Comparison of ENCODE assay signal across 15 cellular contexts in the genomic region with DNA sequence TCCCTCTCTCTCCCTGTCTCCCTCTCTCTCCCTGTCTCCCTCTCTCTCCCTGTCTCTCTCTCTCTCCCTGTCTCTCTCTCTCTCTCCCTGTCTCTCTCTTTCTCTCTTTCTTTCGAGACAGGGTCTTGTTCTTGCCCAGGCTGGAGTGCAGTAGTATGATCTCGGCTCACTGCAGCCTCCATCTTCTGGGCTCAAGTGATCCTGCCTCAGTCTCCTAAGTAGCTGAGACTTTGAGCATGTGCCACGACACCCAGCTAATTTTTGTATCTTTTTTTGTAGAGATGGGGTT. TPM values are rescaled to one million over a fixed set of nuclear protein-coding genes. Genes with fewer than 3 reads are reported as not detected.
DNase-seq lines count a peak whose midpoint lies in the region; ATAC-seq and TF ChIP-seq lines count a peak whose summit lies in the region.
"Had no signal": no experiment of that assay in that cellular context is flagged by ENCODE, and none has a peak within 500 bp of the region (broad histone marks: within the 10 kb centered on the region; RNA-seq: fewer than 3 reads in every experiment).

No MANE protein-coding gene starts in this region.

- H3K9me3 Mint-ChIP-seq in CD14-positive monocyte = no peaks in the 10 kb centered on the region
- H3K9me3 Mint-ChIP-seq in endodermal cell = no peaks in the 10 kb centered on the region
- H3K9me3 Mint-ChIP-seq in Caco-2 (ENCODE audit: unreplicated experiment) = no peaks in the 10 kb centered on the region
- H3K9me3 Mint-ChIP-seq: HFFc6, mesothelial cell of epicardium had no signal

- H3K27ac Mint-ChIP-seq in CD14-positive monocyte (peak overlapping the region in 2 of 7 donors; percentile 50 to 65), endodermal cell (no peak overlapping the region), Caco-2 (ENCODE audit: unreplicated experiment) (no peak overlapping the region)
- H3K27ac Mint-ChIP-seq: CD8-positive, alpha-beta memory T cell; HFFc6; mesothelial cell of epicardium had no signal

- peak overlapping the region; percentile 20 for H3K27ac ChIP-seq in HCT116 (ENCODE audit: low read depth, low read length)
- H3K27ac ChIP-seq in gastroesophageal sphincter = peak overlapping the region; percentile 78 to 83 (median 82)
- peak overlapping the region; percentile 51 for H3K27ac ChIP-seq in subcutaneous abdominal adipose tissue (ENCODE audit: low read depth, low read length)
- H3K27ac ChIP-seq in endodermal cell (ENCODE audit: low read depth, low read length) = no peak overlapping the region

- no peak overlapping the region for H3K9ac ChIP-seq in HCT116 (ENCODE audit: low read length)
- H3K9ac ChIP-seq in subcutaneous abdominal adipose tissue (ENCODE audit: low read length in 5 of 5) = peak overlapping the region in 1 of 5 donors; percentile 10
- no peak overlapping the region for H3K9ac ChIP-seq in endodermal cell (ENCODE audit: extremely low read depth, low read length, poor library complexity, severe bottlenecking)

- no peak for TF ChIP-seq RAD21 in HCT116 (IDR thresholded peaks at IDR 0.05; ENCODE audit: low read depth)

- no peak for TF ChIP-seq EP300 in gastroesophageal sphincter (IDR thresholded peaks at IDR 0.05)

- H4K20me1 ChIP-seq in HCT116 (ENCODE audit: insufficient read depth) = peaks cover 33% of the 10 kb centered on the region; the same call in 1 of the 2 replicates

- H3K4me3 ChIP-seq in HCT116 (replicated peaks in 1 of 2; ENCODE audit: low read depth in 1 of 2, low read length in 2 of 2) = no peak overlapping the region
- peak overlapping the region; percentile 30 for H3K4me3 ChIP-seq in astrocyte of the cerebellum (ENCODE audit: low read depth, low read length)
- peak overlapping the region in 1 of 2 donors; percentile 24 for H3K4me3 ChIP-seq in gastroesophageal sphincter
- H3K4me3 ChIP-seq in subcutaneous abdominal adipose tissue (ENCODE audit: low read depth in 1 of 5, low read length in 5 of 5) = no peak overlapping the region
- no peak overlapping the region for H3K4me3 ChIP-seq in endodermal cell (ENCODE audit: low read length)
- H3K4me3 ChIP-seq in Caco-2 (ENCODE audit: low read depth, low read length) = no peak overlapping the region
- H3K4me3 ChIP-seq: cardiac muscle cell had no signal

- CTCF ChIA-PET in HCT116 (lab: Charles Lee) (interaction anchor here (1.7 kb wide), 1 partner anchor 113 kb away, joined by 5 read pairs; no protein-coding TSS in a partner anchor), Caco-2 (lab: Charles Lee) (no interaction called here)

- no peak for DNase-seq in HCT116 (ENCODE audit: low read depth, low spot score)
- no peak for DNase-seq in astrocyte of the cerebellum (ENCODE audit: low read depth)
- DNase-seq in CD14-positive monocyte (ENCODE audit: low spot score) = no peak
- DNase-seq in endodermal cell = no peak
- DNase-seq in Caco-2 = no peak
- DNase-seq: CD8-positive, alpha-beta memory T cell; erythroblast; GDM1; stimulated activated naive CD4-positive, alpha-beta T cell treated with Interleukin-2 at 50 U/mL for 16 hours had no signal

- H3K4me2 ChIP-seq in HCT116 (ENCODE audit: low read length) = peak overlapping the region; percentile 61; the same call in 1 of the 2 replicates

- peaks cover 100% of the 10 kb centered on the region for H3K79me2 ChIP-seq in HCT116 (ENCODE audit: insufficient read depth, low read length)

- 17 to 48% methylated on average over 1 to 3 of the region's 3 CpGs for WGBS in gastroesophageal sphincter (ENCODE audit: low coverage in 1 of 2), 2 donors
- WGBS in endodermal cell (ENCODE audit: insufficient coverage in 1 of 2, insufficient read length in 1 of 2), 2 experiments = 90 to 100% methylated on average over 3 of the region's 3 CpGs

- H3K27me3 ChIP-seq in HCT116 (ENCODE audit: insufficient read depth, low read length) (no peaks in the 10 kb centered on the region), gastroesophageal sphincter (no peaks in the 10 kb centered on the region), subcutaneous abdominal adipose tissue (ENCODE audit: control insufficient read depth in 5 of 5, insufficient read depth in 4 of 5, low read length in 5 of 5) (peaks cover 0 to 2% (median 0%) of the 10 kb centered on the region in 5 donors), endodermal cell (ENCODE audit: control insufficient read depth, insufficient read depth, low read length, poor library complexity, severe bottlenecking) (no peaks in the 10 kb centered on the region), Caco-2 (replicated peaks; ENCODE audit: control insufficient read depth, insufficient read depth, low read length) (no peaks in the 10 kb centered on the region)
- H3K27me3 ChIP-seq: cardiac muscle cell had no signal

- H3K9me2 ChIP-seq in HCT116 (ENCODE audit: insufficient read depth) = no peaks in the 10 kb centered on the region

- H2AFZ ChIP-seq in HCT116 (ENCODE audit: low read depth, low read length, poor library complexity, severe bottlenecking) = no peak overlapping the region

- TF ChIP-seq POLR2A in HCT116 (IDR thresholded peaks at IDR 0.05; ENCODE audit: borderline replicate concordance, extremely low read depth, insufficient read depth, insufficient read length) (no peak), gastroesophageal sphincter (IDR thresholded peaks at IDR 0.05) (no peak)

- BruUV-seq in HCT116 (replicated peaks; lab: Mats Ljungman, UMichigan) = no TSS peak
- no TSS peak for BruUV-seq in Caco-2 (replicated peaks; lab: Mats Ljungman, UMichigan)

- H3K36me3 ChIP-seq in HCT116 (ENCODE audit: control insufficient read depth in 1 of 2, insufficient read depth in 2 of 2, low read length in 2 of 2) (no peaks in the 10 kb centered on the region), gastroesophageal sphincter (no peaks in the 10 kb centered on the region), subcutaneous abdominal adipose tissue (ENCODE audit: control insufficient read depth in 5 of 5, insufficient read depth in 5 of 5, low read length in 5 of 5) (no peaks in the 10 kb centered on the region), endodermal cell (ENCODE audit: control insufficient read depth, insufficient read depth, low read length) (no peaks in the 10 kb centered on the region), Caco-2 (ENCODE audit: control insufficient read depth, insufficient read depth, low read length) (no peaks in the 10 kb centered on the region; the same call in 1 of the 2 replicates)
- H3K36me3 ChIP-seq: cardiac muscle cell had no signal

- in situ Hi-C loops in astrocyte of the cerebellum (cut with HindIII; ENCODE audit: low sequenced_read_pairs) = no loop called here

- POLR2A ChIA-PET in HCT116 (lab: Charles Lee) = interaction anchor here (1.1 kb wide), 1 partner anchor 12 kb away, joined by 7 read pairs; no protein-coding TSS in a partner anchor
- POLR2A ChIA-PET in Caco-2 (lab: Charles Lee) = no interaction called here

- no peaks in the 10 kb centered on the region for H3K27me3 Mint-ChIP-seq in CD14-positive monocyte (ENCODE audit: low read depth in 3 of 3)
- H3K27me3 Mint-ChIP-seq in endodermal cell (ENCODE audit: insufficient read depth) = no peaks in the 10 kb centered on the region
- H3K27me3 Mint-ChIP-seq in Caco-2 (ENCODE audit: insufficient read depth, unreplicated experiment) = no peaks in the 10 kb centered on the region

- H3K9me3 ChIP-seq in HCT116 (ENCODE audit: control insufficient read depth in 1 of 2, insufficient read depth in 1 of 2, low read depth in 1 of 2, low read length in 2 of 2) (no peaks in the 10 kb centered on the region), gastroesophageal sphincter (no peaks in the 10 kb centered on the region), subcutaneous abdominal adipose tissue (ENCODE audit: control insufficient read depth in 5 of 5, low read length in 5 of 5) (no peaks in the 10 kb centered on the region), endodermal cell (ENCODE audit: control insufficient read depth, low read length) (no peaks in the 10 kb centered on the region), Caco-2 (no peaks in the 10 kb centered on the region)

- H3K4me3 Mint-ChIP-seq in CD14-positive monocyte (no peak overlapping the region), endodermal cell (no peak overlapping the region), Caco-2 (ENCODE audit: unreplicated experiment) (no peak overlapping the region)
- H3K4me3 Mint-ChIP-seq: CD8-positive, alpha-beta memory T cell; HFFc6; mesothelial cell of epicardium had no signal

- intact Hi-C loops in HCT116 (cut with micrococcal nuclease) = no loop called here
- intact Hi-C loops in CD14-positive monocyte (cut with micrococcal nuclease) = loop anchor here in 1 of 2 donors (10.0 kb wide), 1 partner anchor 97 kb away; no protein-coding TSS in a partner anchor
- intact Hi-C loops in Caco-2 (cut with micrococcal nuclease; ENCODE audit: unreplicated experiment) = no loop called here

- RAD21 ChIA-PET in HCT116 (lab: Charles Lee; ENCODE audit: low non-redundant PET in 1 of 2, low total read pairs in 2 of 2, uncharacterized antibody in 2 of 2, unreplicated experiment in 2 of 2) = interaction anchor here in 1 of 2 experiments (0.9 to 1.7 kb wide), 3 partner anchors 10 to 113 kb away, joined by 3 to 6 read pairs (median 3); no protein-coding TSS in a partner anchor

- peaks cover 13% of the 10 kb centered on the region for H3K4me1 Mint-ChIP-seq in CD14-positive monocyte
- peaks cover 22% of the 10 kb centered on the region for H3K4me1 Mint-ChIP-seq in endodermal cell
- H3K4me1 Mint-ChIP-seq in Caco-2 (ENCODE audit: low read depth, unreplicated experiment) = peaks cover 16% of the 10 kb centered on the region
- H3K4me1 Mint-ChIP-seq: CD8-positive, alpha-beta memory T cell had no signal

- no peak for TF ChIP-seq CTCF in HCT116 (IDR thresholded peaks at IDR 0.05 in 2 of 3, conservative IDR thresholded peaks at IDR 0.05 in 1 of 3; ENCODE audit: borderline replicate concordance in 1 of 3, insufficient read depth in 1 of 3, low read depth in 2 of 3, low read length in 2 of 3)
- TF ChIP-seq CTCF in astrocyte of the cerebellum (IDR thresholded peaks at IDR 0.05; ENCODE audit: low read depth, low read length, missing control alignments) = no peak
- no peak for TF ChIP-seq CTCF in gastroesophageal sphincter (IDR thresholded peaks at IDR 0.05)
- TF ChIP-seq CTCF in CD14-positive monocyte (IDR thresholded peaks at IDR 0.05) = no peak
- TF ChIP-seq CTCF in endodermal cell (conservative IDR thresholded peaks at IDR 0.05) = no peak
- TF ChIP-seq CTCF in Caco-2 (IDR thresholded peaks at IDR 0.05; ENCODE audit: insufficient read depth in 1 of 2, low read depth in 1 of 2, low read length in 1 of 2, severe bottlenecking in 1 of 2, unreplicated experiment in 1 of 2) = no peak

- H3K36me3 Mint-ChIP-seq in CD14-positive monocyte = peaks cover 5 to 6% of the 10 kb centered on the region in 2 donors
- H3K36me3 Mint-ChIP-seq in endodermal cell (ENCODE audit: low read depth) = no peaks in the 10 kb centered on the region
- H3K36me3 Mint-ChIP-seq in Caco-2 (ENCODE audit: insufficient read depth, unreplicated experiment) = no peaks in the 10 kb centered on the region
- H3K36me3 Mint-ChIP-seq: CD8-positive, alpha-beta memory T cell; mesothelial cell of epicardium had no signal

- ATAC-seq in HCT116 (no peak), gastroesophageal sphincter (no peak), GM21619 (IDR thresholded peaks at IDR 0.05; ENCODE audit: unreplicated experiment) (no peak)

- H3K4me1 ChIP-seq in HCT116 (ENCODE audit: control insufficient read depth in 1 of 2, insufficient read depth in 2 of 2, low read length in 2 of 2) = peaks cover 49 to 77% of the 10 kb centered on the region in 2 experiments
- H3K4me1 ChIP-seq in gastroesophageal sphincter = peaks cover 29 to 99% (median 40%) of the 10 kb centered on the region in 3 donors
- peaks cover 27 to 56% (median 54%) of the 10 kb centered on the region in 5 donors for H3K4me1 ChIP-seq in subcutaneous abdominal adipose tissue (ENCODE audit: control insufficient read depth in 5 of 5, insufficient read depth in 5 of 5, low read length in 5 of 5)
- H3K4me1 ChIP-seq in endodermal cell (ENCODE audit: control insufficient read depth, insufficient read depth, low read length) = peaks cover 14% of the 10 kb centered on the region
- H3K4me1 ChIP-seq in Caco-2 = peaks cover 20% of the 10 kb centered on the region

RNA-seq across cellular contexts. Expression of a gene that starts 14.3 kb away (rescaled TPM):
- total RNA-seq in HCT116 (2021; ENCODE audit: unreplicated experiment) (68.4 TPM), gastroesophageal sphincter (100 to 1,000 TPM in 3 of 4 donors, 10 to 100 TPM in 1; 69.2 to 257 (median 172) TPM), endodermal cell (100 to 1,000 TPM in 1 of 2 donors, 10 to 100 TPM in 1; 88.3 to 109 TPM), Caco-2 (2022) (92.0 and 98.9 TPM in 2 replicates)
- polyA plus RNA-seq in HCT116 (2012) = 31.0 and 40.5 TPM in 2 replicates
- polyA plus RNA-seq in CD14-positive monocyte = 1 to 10 TPM; 1.7 to 2.1 TPM
- 56.6 TPM for polyA plus RNA-seq in endodermal cell (2013, experiment 1 of 2)
- polyA plus RNA-seq in endodermal cell (2013, experiment 2 of 2) = 54.0 TPM
